Comparison of ENCODE assay signal across 19 cellular contexts in genomic region chr11:60970890-60971289, GRCh38. TPM values are rescaled to one million over a fixed set of nuclear protein-coding genes. Genes with fewer than 3 reads are reported as not detected.
A peak's percentile ranks its signal among the peaks of the same experiment; 100 is the strongest.
DNase-seq lines count a peak whose midpoint lies in the region; ATAC-seq and TF ChIP-seq lines count a peak whose summit lies in the region.
"Had no signal": no experiment of that assay in that cellular context is flagged by ENCODE, and none has a peak within 500 bp of the region (broad histone marks: within the 10 kb centered on the region; RNA-seq: fewer than 3 reads in every experiment).

No MANE protein-coding gene starts in this region.

- peaks cover 0 to 8% (median 0%) of the 10 kb centered on the region in 12 donors for H3K9me3 ChIP-seq in heart left ventricle
- H3K9me3 ChIP-seq: psoas muscle, upper lobe of right lung had no signal

- no peaks in the 10 kb centered on the region for H3K36me3 ChIP-seq in heart left ventricle
- H3K36me3 ChIP-seq: upper lobe of right lung had no signal

- no peak for TF ChIP-seq CTCF in heart left ventricle (IDR thresholded peaks at IDR 0.05)

- intact Hi-C loops in activated T-helper 1 cell treated with anti-CD3 and anti-CD28 coated beads, Interleukin-12 subunit alpha, Interleukin-12 subunit beta, Interleukin-2, Interleukin-4 antibody, amounts not matched to agents 30 ng/mL and 10 ng/mL and 1 ng/mL, durations not matched to agents 14 hours and 24 hours and 36 hours (cut with micrococcal nuclease): loop anchor here (1.0 kb wide), 6 partner anchors 7 to 216 kb away; partner anchors contain the start of gene VPS37C
- intact Hi-C loops in heart left ventricle (cut with DNase I): loop anchor here in 7 of 10 donors (1.0 to 2.0 kb wide), 5 partner anchors 158 to 218 kb away; no protein-coding TSS in a partner anchor

- DNase-seq in T-helper 2 cell treated with Interferon-gamma antibody and Interleukin-4, amounts not matched to agents 5 μg/mL and 100 μg/mL, for 36 hours (ENCODE audit: low spot score): no peak
- DNase-seq in T-helper 2 cell (no peak), amygdala (lab: John Stamatoyannopoulos, UW) (no peak), heart left ventricle (no peak)
- no peak for DNase-seq in Jurkat, Clone E6-1 (ENCODE audit: low read depth, low spot score)
- DNase-seq in activated T-helper 1 cell treated with anti-CD3 and anti-CD28 coated beads, Interleukin-12 subunit alpha, Interleukin-12 subunit beta, Interleukin-2, Interleukin-4 antibody, amounts not matched to agents 30 ng/mL and 10 ng/mL and 1 ng/mL, durations not matched to agents 14 hours and 24 hours and 36 hours (ENCODE audit: low spot score): no peak
- DNase-seq in naive thymus-derived CD8-positive, alpha-beta T cell: no peak
- no peak for DNase-seq in stimulated activated CD4-positive, alpha-beta T cell treated with anti-CD3 and anti-CD28 coated beads, Interleukin-4, amount 100 ng/mL, for 24 hours
- DNase-seq: cerebellar nuclear complex, NCI-H1694, NCI-H2227 treated with DMSO at 0.1 percent for 48 hours had no signal

- peak overlapping the region; percentile 67 for H3K4me3 ChIP-seq in Jurkat, Clone E6-1 (ENCODE audit: low read length)
- H3K4me3 ChIP-seq in heart left ventricle: no peak overlapping the region
- H3K4me3 ChIP-seq: psoas muscle had no signal

- H3K36me3 Mint-ChIP-seq in T-helper 2 cell treated with Interferon-gamma antibody and Interleukin-4, amounts not matched to agents 5 μg/mL and 100 μg/mL, for 36 hours (ENCODE audit: low read depth): peaks cover 33% of the 10 kb centered on the region
- peaks cover 27% of the 10 kb centered on the region for H3K36me3 Mint-ChIP-seq in activated T-helper 1 cell treated with anti-CD3 and anti-CD28 coated beads, Interleukin-12 subunit alpha, Interleukin-12 subunit beta, Interleukin-2, Interleukin-4 antibody, amounts not matched to agents 30 ng/mL and 10 ng/mL and 1 ng/mL, durations not matched to agents 14 hours and 24 hours and 36 hours (ENCODE audit: low read depth)
- peaks cover 0 to 9% (median 5%) of the 10 kb centered on the region in 3 donors for H3K36me3 Mint-ChIP-seq in naive thymus-derived CD8-positive, alpha-beta T cell

- no peak for TF ChIP-seq POLR2A in heart left ventricle (IDR thresholded peaks at IDR 0.05)

- ATAC-seq in naive thymus-derived CD8-positive, alpha-beta T cell: no peak
- ATAC-seq in heart left ventricle: no peak

- H3K27ac ChIP-seq in heart left ventricle: no peak overlapping the region
- H3K27ac ChIP-seq: psoas muscle, RWPE1, upper lobe of right lung had no signal

- WGBS in heart left ventricle, 4 donors: 64 to 83% (median 80%) methylated on average over 4 to 5 of the region's 5 CpGs

- H3K4me3 Mint-ChIP-seq in T-helper 2 cell treated with Interferon-gamma antibody and Interleukin-4, amounts not matched to agents 5 μg/mL and 100 μg/mL, for 36 hours: peak overlapping the region; percentile 93
- peak overlapping the region; percentile 86 for H3K4me3 Mint-ChIP-seq in activated T-helper 1 cell treated with anti-CD3 and anti-CD28 coated beads, Interleukin-12 subunit alpha, Interleukin-12 subunit beta, Interleukin-2, Interleukin-4 antibody, amounts not matched to agents 30 ng/mL and 10 ng/mL and 1 ng/mL, durations not matched to agents 14 hours and 24 hours and 36 hours
- peak overlapping the region; percentile 91 to 100 (median 95) for H3K4me3 Mint-ChIP-seq in naive thymus-derived CD8-positive, alpha-beta T cell
- H3K4me3 Mint-ChIP-seq: endodermal cell, HFFc6 had no signal

- no peaks in the 10 kb centered on the region for H3K27me3 ChIP-seq in heart left ventricle
- H3K27me3 ChIP-seq: upper lobe of right lung had no signal

- H3K9me3 Mint-ChIP-seq in T-helper 2 cell treated with Interferon-gamma antibody and Interleukin-4, amounts not matched to agents 5 μg/mL and 100 μg/mL, for 36 hours: no peaks in the 10 kb centered on the region
- no peaks in the 10 kb centered on the region for H3K9me3 Mint-ChIP-seq in activated T-helper 1 cell treated with anti-CD3 and anti-CD28 coated beads, Interleukin-12 subunit alpha, Interleukin-12 subunit beta, Interleukin-2, Interleukin-4 antibody, amounts not matched to agents 30 ng/mL and 10 ng/mL and 1 ng/mL, durations not matched to agents 14 hours and 24 hours and 36 hours
- H3K9me3 Mint-ChIP-seq in naive thymus-derived CD8-positive, alpha-beta T cell: no peaks in the 10 kb centered on the region

- POLR2A ChIA-PET in naive thymus-derived CD8-positive, alpha-beta T cell (lab: Charles Lee): interaction anchor here (0.8 to 2.3 kb wide), 16 partner anchors 21 to 217 kb away, joined by 3 to 11 read pairs (median 5); no protein-coding TSS in a partner anchor

- peak overlapping the region; percentile 87 for H3K27ac Mint-ChIP-seq in T-helper 2 cell treated with Interferon-gamma antibody and Interleukin-4, amounts not matched to agents 5 μg/mL and 100 μg/mL, for 36 hours
- peak overlapping the region; percentile 100 for H3K27ac Mint-ChIP-seq in activated T-helper 1 cell treated with anti-CD3 and anti-CD28 coated beads, Interleukin-12 subunit alpha, Interleukin-12 subunit beta, Interleukin-2, Interleukin-4 antibody, amounts not matched to agents 30 ng/mL and 10 ng/mL and 1 ng/mL, durations not matched to agents 14 hours and 24 hours and 36 hours
- peak overlapping the region; percentile 94 to 99 (median 97) for H3K27ac Mint-ChIP-seq in naive thymus-derived CD8-positive, alpha-beta T cell
- H3K27ac Mint-ChIP-seq: endodermal cell, HFFc6 had no signal

- H3K27me3 Mint-ChIP-seq in T-helper 2 cell treated with Interferon-gamma antibody and Interleukin-4, amounts not matched to agents 5 μg/mL and 100 μg/mL, for 36 hours (ENCODE audit: low read depth): peaks cover 6% of the 10 kb centered on the region
- peaks cover 9% of the 10 kb centered on the region for H3K27me3 Mint-ChIP-seq in activated T-helper 1 cell treated with anti-CD3 and anti-CD28 coated beads, Interleukin-12 subunit alpha, Interleukin-12 subunit beta, Interleukin-2, Interleukin-4 antibody, amounts not matched to agents 30 ng/mL and 10 ng/mL and 1 ng/mL, durations not matched to agents 14 hours and 24 hours and 36 hours (ENCODE audit: insufficient read depth)
- no peaks in the 10 kb centered on the region for H3K27me3 Mint-ChIP-seq in naive thymus-derived CD8-positive, alpha-beta T cell

- H3K4me1 ChIP-seq in heart left ventricle: peaks cover 0 to 14% (median 0%) of the 10 kb centered on the region in 12 donors
- H3K4me1 ChIP-seq: psoas muscle, upper lobe of right lung had no signal

- H3K4me1 Mint-ChIP-seq in T-helper 2 cell treated with Interferon-gamma antibody and Interleukin-4, amounts not matched to agents 5 μg/mL and 100 μg/mL, for 36 hours (ENCODE audit: low read depth): peaks cover 31% of the 10 kb centered on the region
- H3K4me1 Mint-ChIP-seq in activated T-helper 1 cell treated with anti-CD3 and anti-CD28 coated beads, Interleukin-12 subunit alpha, Interleukin-12 subunit beta, Interleukin-2, Interleukin-4 antibody, amounts not matched to agents 30 ng/mL and 10 ng/mL and 1 ng/mL, durations not matched to agents 14 hours and 24 hours and 36 hours (ENCODE audit: low read depth): peaks cover 43% of the 10 kb centered on the region
- peaks cover 24 to 44% (median 35%) of the 10 kb centered on the region in 4 donors for H3K4me1 Mint-ChIP-seq in naive thymus-derived CD8-positive, alpha-beta T cell

RNA-seq across cellular contexts. Expression of gene CD6, which starts 0.6 kb away (rescaled TPM):
- 29.8 TPM for polyA plus RNA-seq in Jurkat, Clone E6-1 (2012; ENCODE audit: insufficient read depth, insufficient read length)
- total RNA-seq in activated T-helper 1 cell treated with anti-CD3 and anti-CD28 coated beads, Interleukin-12 subunit alpha, Interleukin-12 subunit beta, Interleukin-2, Interleukin-4 antibody, amounts not matched to agents 30 ng/mL and 10 ng/mL and 1 ng/mL, durations not matched to agents 14 hours and 24 hours and 36 hours: 411 and 416 TPM in 2 replicates
- 100 to 1,000 TPM; 384 to 405 TPM for total RNA-seq in naive thymus-derived CD8-positive, alpha-beta T cell
- 100 to 1,000 TPM; 150 to 199 (median 153) TPM for polyA plus RNA-seq in naive thymus-derived CD8-positive, alpha-beta T cell
- total RNA-seq in heart left ventricle: 1 to 10 TPM in 2 of 9 donors, under 1 TPM in 6, not detected in 1; 0.12 to 6.1 (median 0.40) TPM
- polyA plus RNA-seq in heart left ventricle: under 1 TPM; 0.08 to 0.19 TPM
- total RNA-seq: A172, HFFc6, lung microvascular endothelial cell had no signal
- polyA plus RNA-seq: neural cell had no signal

RNA-seq across cellular contexts. Expression of gene SLC15A3, which starts 18.9 kb away (rescaled TPM):
- polyA plus RNA-seq in Jurkat, Clone E6-1 (2012; ENCODE audit: insufficient read depth, insufficient read length): not detected
- total RNA-seq in activated T-helper 1 cell treated with anti-CD3 and anti-CD28 coated beads, Interleukin-12 subunit alpha, Interleukin-12 subunit beta, Interleukin-2, Interleukin-4 antibody, amounts not matched to agents 30 ng/mL and 10 ng/mL and 1 ng/mL, durations not matched to agents 14 hours and 24 hours and 36 hours: 1.7 and 2.0 TPM in 2 replicates
- total RNA-seq in naive thymus-derived CD8-positive, alpha-beta T cell: 10 to 100 TPM; 13.6 to 14.9 TPM
- polyA plus RNA-seq in naive thymus-derived CD8-positive, alpha-beta T cell: 1 to 10 TPM in 2 of 3 donors, under 1 TPM in 1; 0.90 to 3.4 (median 1.0) TPM
- 10 to 100 TPM; 11.9 to 85.1 (median 19.1) TPM for total RNA-seq in heart left ventricle
- polyA plus RNA-seq in heart left ventricle: 10 to 100 TPM; 14.8 to 26.4 TPM
- polyA plus RNA-seq: neural cell had no signal

RNA-seq across cellular contexts. Expression of gene TMEM132A, which starts 46.6 kb away (rescaled TPM):
- 7.6 TPM for polyA plus RNA-seq in Jurkat, Clone E6-1 (2012; ENCODE audit: insufficient read depth, insufficient read length)
- 2.4 and 3.2 TPM in 2 replicates for total RNA-seq in activated T-helper 1 cell treated with anti-CD3 and anti-CD28 coated beads, Interleukin-12 subunit alpha, Interleukin-12 subunit beta, Interleukin-2, Interleukin-4 antibody, amounts not matched to agents 30 ng/mL and 10 ng/mL and 1 ng/mL, durations not matched to agents 14 hours and 24 hours and 36 hours
- total RNA-seq in naive thymus-derived CD8-positive, alpha-beta T cell: under 1 TPM in 1 of 2 experiments, not detected in 1; 0.88 TPM
- not detected for polyA plus RNA-seq in naive thymus-derived CD8-positive, alpha-beta T cell
- total RNA-seq in heart left ventricle: 10 to 100 TPM in 2 of 9 donors, 1 to 10 TPM in 7; 3.1 to 16.1 (median 8.5) TPM
- 1 to 10 TPM; 7.0 to 8.9 TPM for polyA plus RNA-seq in heart left ventricle

RNA-seq across cellular contexts. Expression of gene TMEM109, which starts 56.9 kb away (rescaled TPM):
- 139 TPM for polyA plus RNA-seq in Jurkat, Clone E6-1 (2012; ENCODE audit: insufficient read depth, insufficient read length)
- total RNA-seq in activated T-helper 1 cell treated with anti-CD3 and anti-CD28 coated beads, Interleukin-12 subunit alpha, Interleukin-12 subunit beta, Interleukin-2, Interleukin-4 antibody, amounts not matched to agents 30 ng/mL and 10 ng/mL and 1 ng/mL, durations not matched to agents 14 hours and 24 hours and 36 hours: 138 and 143 TPM in 2 replicates
- 10 to 100 TPM; 52.4 to 60.5 TPM for total RNA-seq in naive thymus-derived CD8-positive, alpha-beta T cell
- polyA plus RNA-seq in naive thymus-derived CD8-positive, alpha-beta T cell: 100 to 1,000 TPM; 216 to 295 (median 272) TPM
- 100 to 1,000 TPM in 4 of 9 donors, 10 to 100 TPM in 5; 82.9 to 123 (median 96.3) TPM for total RNA-seq in heart left ventricle
- polyA plus RNA-seq in heart left ventricle: 100 to 1,000 TPM in 1 of 2 donors, 10 to 100 TPM in 1; 71.8 to 131 TPM

Comparison
In these comparisons a context has a peak if more than half of its experiments do, and no peak if none do; other contexts are left out.
1. RNA of gene CD6, which starts 0.6 kb away (total RNA-seq): 411 to 416 TPM in activated T-helper 1 cell treated with anti-CD3 and anti-CD28 coated beads, Interleukin-12 subunit alpha, Interleukin-12 subunit beta, Interleukin-2, Interleukin-4 antibody, amounts not matched to agents 30 ng/mL and 10 ng/mL and 1 ng/mL, durations not matched to agents 14 hours and 24 hours and 36 hours and 384 to 405 TPM in naive thymus-derived CD8-positive, alpha-beta T cell; 0.12 to 6.1 TPM in heart left ventricle; every median in the first group is over 10 times any median in the second.
2. Peak in every context shown above with its lines, with median percentiles within 50 percentile points of each other: H3K27ac Mint-ChIP-seq and H3K4me3 Mint-ChIP-seq.